ENCODE assay signal across 16 cellular contexts in genomic region chr3:194375473-194375872, GRCh38. TPM values are rescaled to one million over a fixed set of nuclear protein-coding genes. Genes with fewer than 3 reads are reported as not detected.
DNase-seq lines count a peak whose midpoint lies in the region; ATAC-seq and TF ChIP-seq lines count a peak whose summit lies in the region.
"Had no signal": no experiment of that assay in that cellular context is flagged by ENCODE, and none has a peak within 500 bp of the region (broad histone marks: within the 10 kb centered on the region; RNA-seq: fewer than 3 reads in every experiment).

No MANE protein-coding gene starts in this region.

- H3K36me3 ChIP-seq in prostate gland, result no peaks in the 10 kb centered on the region
- H3K36me3 ChIP-seq: esophagus squamous epithelium, upper lobe of right lung had no signal

- no peak for TF ChIP-seq CTCF in foreskin keratinocyte (conservative IDR thresholded peaks at IDR 0.05)
- TF ChIP-seq CTCF in prostate gland (IDR thresholded peaks at IDR 0.05), result no peak

- H3K27ac ChIP-seq in foreskin keratinocyte (no peak overlapping the region), prostate gland (no peak overlapping the region)
- H3K27ac ChIP-seq: esophagus squamous epithelium, skin epidermis, upper lobe of right lung had no signal

- 15% methylated on average over 6 of the region's 6 CpGs for WGBS in prostate gland

- H3K27me3 ChIP-seq in foreskin keratinocyte (peaks cover 15% of the 10 kb centered on the region), prostate gland (replicated peaks; ENCODE audit: insufficient read depth) (no peaks in the 10 kb centered on the region)

- ATAC-seq in foreskin keratinocyte, result peak; percentile 25
- ATAC-seq in GM19328 (IDR thresholded peaks at IDR 0.05; ENCODE audit: unreplicated experiment), result no peak
- ATAC-seq: T-helper 17 cell, upper lobe of right lung had no signal

- no peaks in the 10 kb centered on the region for H3K4me1 ChIP-seq in foreskin keratinocyte
- no peaks in the 10 kb centered on the region for H3K4me1 ChIP-seq in prostate gland (replicated peaks)
- H3K4me1 ChIP-seq: upper lobe of right lung had no signal

- DNase-seq in NCI-H1436 (lab: John Stamatoyannopoulos, UW), result peak; percentile 53
- DNase-seq in NCI-H1436 treated with DMSO at 0.1 percent for 48 hours (lab: John Stamatoyannopoulos, UW), result no peak
- DNase-seq in NCI-H524 treated with DMSO at 0.1 percent for 48 hours (lab: John Stamatoyannopoulos, UW), result peak; percentile 90
- DNase-seq in foreskin keratinocyte, result no peak
- peak; percentile 24 for DNase-seq in pulmonary artery endothelial cell (ENCODE audit: low read depth, low spot score)
- no peak for DNase-seq in prostate gland (ENCODE audit: low spot score)
- DNase-seq in GM03348 (ENCODE audit: low spot score), result no peak
- DNase-seq: activated CD4-positive, alpha-beta memory T cell treated with anti-CD3 and anti-CD28 coated beads, Interleukin-2, amount 10 ng/mL, durations not matched to agents 7 days and 5 days; esophagus squamous epithelium; GOT3; NCI-H1092; T-helper 17 cell; upper lobe of right lung had no signal

- no peak overlapping the region for H3K4me3 ChIP-seq in prostate gland
- H3K4me3 ChIP-seq: esophagus squamous epithelium, skin epidermis, upper lobe of right lung had no signal

- no peak for TF ChIP-seq POLR2A in prostate gland (IDR thresholded peaks at IDR 0.05)

- intact Hi-C loops in prostate gland (cut with DNase I), result no loop called here

- no peaks in the 10 kb centered on the region for H3K9me3 ChIP-seq in prostate gland
- H3K9me3 ChIP-seq: esophagus squamous epithelium, upper lobe of right lung had no signal

RNA-seq across cellular contexts. Expression of gene LRRC15, which starts 5.9 kb away (rescaled TPM):
- total RNA-seq in foreskin keratinocyte (not detected in 2 replicates), pulmonary artery endothelial cell (not detected in 2 replicates), prostate gland (1 to 10 TPM in 1 of 2 donors, not detected in 1; 1.1 TPM)
- not detected in 2 replicates for polyA plus RNA-seq in foreskin keratinocyte
- total RNA-seq: activated CD4-positive, alpha-beta memory T cell treated with anti-CD3 and anti-CD28 coated beads, Interleukin-2, amount 10 ng/mL, durations not matched to agents 7 days and 5 days; T-helper 17 cell had no signal

RNA-seq across cellular contexts. Expression of gene GP5, which starts 23.6 kb away (rescaled TPM):
- not detected in 2 replicates for total RNA-seq in foreskin keratinocyte
- polyA plus RNA-seq in foreskin keratinocyte, result not detected in 2 replicates
- 0.07 TPM in 2 replicates for total RNA-seq in pulmonary artery endothelial cell
- total RNA-seq in prostate gland, result not detected

RNA-seq across cellular contexts. Expression of gene CPN2, which starts 24.3 kb away (rescaled TPM):
- total RNA-seq in foreskin keratinocyte (not detected in 2 replicates), pulmonary artery endothelial cell (not detected in 2 replicates), prostate gland (1 to 10 TPM in 1 of 2 donors, not detected in 1; 1.3 TPM)
- not detected in 2 replicates for polyA plus RNA-seq in foreskin keratinocyte
- total RNA-seq: A172; activated CD4-positive, alpha-beta memory T cell treated with anti-CD3 and anti-CD28 coated beads, Interleukin-2, amount 10 ng/mL, durations not matched to agents 7 days and 5 days; esophagus squamous epithelium; T-helper 17 cell; upper lobe of right lung had no signal

Comparison
In these comparisons a context has a peak if more than half of its experiments do, and no peak if none do; other contexts are left out.
1. DNase-seq: peak in NCI-H1436 (single experiment), NCI-H524 treated with DMSO at 0.1 percent for 48 hours (single experiment) and pulmonary artery endothelial cell (single experiment); none in NCI-H1436 treated with DMSO at 0.1 percent for 48 hours (single experiment), foreskin keratinocyte (0 of 2), prostate gland (single experiment) and GM03348 (single experiment).